Comparison of ENCODE assay signal across 7 cellular contexts in the genomic region with DNA sequence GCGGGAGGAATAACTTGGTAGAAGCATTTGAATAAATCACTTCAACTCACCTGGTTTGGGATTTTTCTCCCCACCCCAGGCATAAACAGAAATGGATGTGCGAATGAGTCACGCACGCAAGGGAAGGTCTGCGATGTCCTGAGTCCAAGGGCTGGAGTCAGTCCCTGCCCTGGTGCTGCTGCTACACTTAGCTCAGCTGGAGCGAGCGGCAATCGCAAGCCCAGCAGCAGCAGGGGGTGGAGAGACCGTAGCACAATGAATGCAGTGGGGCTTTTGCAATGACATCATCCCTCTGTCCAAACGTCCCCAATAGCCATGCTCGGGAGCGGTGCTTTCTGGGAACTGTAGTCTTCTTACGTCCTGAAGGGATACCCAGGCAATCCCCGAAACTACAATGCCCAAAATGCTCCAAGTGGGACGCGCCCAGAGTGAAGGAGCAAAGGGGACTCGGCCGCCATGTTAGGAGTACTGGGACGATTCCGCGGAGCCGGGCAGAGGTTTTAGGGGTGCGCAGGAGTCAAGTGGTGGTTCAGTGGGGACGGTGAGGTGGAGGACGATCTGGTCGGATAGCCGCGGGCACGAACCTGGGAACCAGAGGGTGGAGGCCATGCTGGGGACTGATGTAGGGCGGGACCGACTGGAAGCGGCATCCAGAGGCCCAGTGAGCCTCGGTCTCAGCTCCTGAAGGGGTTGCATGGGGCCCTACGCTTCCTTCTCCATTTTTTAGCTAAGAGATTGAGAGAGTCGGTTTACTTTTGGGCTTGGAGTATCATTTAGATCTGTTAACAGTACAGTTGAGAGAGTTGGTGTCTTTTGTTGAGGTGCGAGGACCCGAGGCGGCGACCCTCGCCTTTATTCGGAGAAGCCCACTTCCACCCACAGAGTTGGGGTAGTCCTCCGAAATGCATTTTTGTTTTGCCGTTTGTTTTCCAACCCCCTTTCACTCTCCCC.
DNase-seq lines count a peak whose midpoint lies in the region; ATAC-seq and TF ChIP-seq lines count a peak whose summit lies in the region.

Gene RAB30 (minus strand): TSS at position 257 of the 951 bp plus-strand sequence. CDS start 74,581 bp downstream, outside the sequence.

- in situ Hi-C loops in astrocyte of the spinal cord (cut with HindIII; ENCODE audit: low sequenced_read_pairs), result no loop called here

- DNase-seq in NCI-H2029 (lab: John Stamatoyannopoulos, UW) (peak; percentile 99), T1000 (lab: John Stamatoyannopoulos, UW) (peak; percentile 90), astrocyte of the spinal cord (ENCODE audit: low read depth, low spot score) (peak; percentile 100), hypothalamus (lab: John Stamatoyannopoulos, UW) (peak; percentile 69 to 100 (median 96)), retinal pigment epithelial cell (ENCODE audit: low read depth) (peak; percentile 99)

- H3K4me3 ChIP-seq in astrocyte of the spinal cord (ENCODE audit: low read depth, low read length), result peak within 1 kb of the TSS; percentile 79
- H3K4me3 ChIP-seq in retinal pigment epithelial cell (ENCODE audit: low read length), result peak within 1 kb of the TSS; percentile 97

- ATAC-seq in GM18508 (IDR thresholded peaks at IDR 0.05; ENCODE audit: insufficient read depth, unreplicated experiment) (peak; percentile 97), HG02981 (IDR thresholded peaks at IDR 0.05; ENCODE audit: unreplicated experiment) (peak; percentile 98)

- no peak for TF ChIP-seq CTCF in astrocyte of the spinal cord (IDR thresholded peaks at IDR 0.05; ENCODE audit: low read depth, low read length)
- no peak for TF ChIP-seq CTCF in retinal pigment epithelial cell (conservative IDR thresholded peaks at IDR 0.05; ENCODE audit: low read depth, low read length)

Comparison
In these comparisons a context has a peak if more than half of its experiments do, and no peak if none do; other contexts are left out.
1. Peak in every context shown above with its lines: DNase-seq, ATAC-seq and H3K4me3 ChIP-seq.